Comparison of ENCODE assay signal across 8 cellular contexts in the genomic region with DNA sequence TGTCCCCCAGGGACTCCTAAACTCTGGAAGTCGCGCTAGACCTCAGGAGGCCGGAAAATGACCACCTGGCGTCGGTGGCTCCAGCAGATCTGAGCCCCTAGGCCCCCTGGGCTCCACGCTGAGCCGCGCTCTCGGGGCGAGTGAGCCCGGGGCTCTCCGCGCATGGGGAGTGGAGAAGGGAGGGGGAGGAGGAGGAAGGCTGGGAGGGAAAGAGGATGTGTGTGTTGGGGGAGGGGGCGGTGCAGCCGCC. TPM values are rescaled to one million over a fixed set of nuclear protein-coding genes. Genes with fewer than 3 reads are reported as not detected.
DNase-seq lines count a peak whose midpoint lies in the region; ATAC-seq and TF ChIP-seq lines count a peak whose summit lies in the region.

No MANE protein-coding gene starts in this region.

- peaks cover 4% of the 10 kb centered on the region for H3K4me1 ChIP-seq in RWPE2 (ENCODE audit: insufficient read depth, poor library complexity, severe bottlenecking)
- peaks cover 10 to 83% (median 41%) of the 10 kb centered on the region in 9 donors for H3K4me1 ChIP-seq in heart right ventricle
- peaks cover 33 to 61% (median 42%) of the 10 kb centered on the region in 4 donors for H3K4me1 ChIP-seq in upper lobe of left lung

- H3K4me3 ChIP-seq in RWPE2 (ENCODE audit: severe bottlenecking) (peak overlapping the region; percentile 55), heart right ventricle (peak overlapping the region in 9 of 10 donors; percentile 17 to 62 (median 48)), upper lobe of left lung (peak overlapping the region in 3 of 4 donors; percentile 31 to 46 (median 44))

- H3K27ac ChIP-seq in 22Rv1 = peak overlapping the region; percentile 93
- peak overlapping the region; percentile 50 for H3K27ac ChIP-seq in RWPE2 (ENCODE audit: poor library complexity, severe bottlenecking)
- no peak overlapping the region for H3K27ac ChIP-seq in heart right ventricle
- H3K27ac ChIP-seq in upper lobe of left lung = no peak overlapping the region

- no peak for TF ChIP-seq CTCF in 22Rv1 (IDR thresholded peaks at IDR 0.05)
- no peak for TF ChIP-seq CTCF in RWPE2 (IDR thresholded peaks at IDR 0.05; ENCODE audit: poor library complexity, severe bottlenecking)
- no peak for TF ChIP-seq CTCF in heart right ventricle (IDR thresholded peaks at IDR 0.05)
- no peak for TF ChIP-seq CTCF in upper lobe of left lung (IDR thresholded peaks at IDR 0.05)

- TF ChIP-seq POLR2A in upper lobe of left lung (IDR thresholded peaks at IDR 0.05) = no peak

- DNase-seq in RWPE2 (ENCODE audit: low spot score) (no peak), heart right ventricle (no peak), upper lobe of left lung (no peak), NCI-H524 treated with DMSO at 0.1 percent for 48 hours (lab: John Stamatoyannopoulos, UW) (no peak), cerebellar nuclear complex (lab: John Stamatoyannopoulos, UW) (no peak), SIG-M5 (lab: John Stamatoyannopoulos, UW) (no peak)

- H3K27me3 ChIP-seq in RWPE2 (ENCODE audit: insufficient read depth, poor library complexity, severe bottlenecking) (peaks cover 29% of the 10 kb centered on the region), heart right ventricle (peaks cover 68 to 100% (median 100%) of the 10 kb centered on the region in 7 donors), upper lobe of left lung (peaks cover 5 to 97% (median 72%) of the 10 kb centered on the region in 4 donors)

- no peaks in the 10 kb centered on the region for H3K36me3 ChIP-seq in RWPE2 (ENCODE audit: low read depth)
- peaks cover 0 to 7% (median 0%) of the 10 kb centered on the region in 9 donors for H3K36me3 ChIP-seq in heart right ventricle
- no peaks in the 10 kb centered on the region for H3K36me3 ChIP-seq in upper lobe of left lung

- ATAC-seq in GM19397 (IDR thresholded peaks at IDR 0.05; ENCODE audit: unreplicated experiment) (peak; percentile 4), RWPE2 (ENCODE audit: low read depth) (no peak), heart right ventricle (peak in 1 of 8 donors; percentile 17), upper lobe of left lung (ENCODE audit: low FRiP score in 2 of 2) (no peak)

- H3K9me3 ChIP-seq in RWPE2 (ENCODE audit: severe bottlenecking) (no peaks in the 10 kb centered on the region), heart right ventricle (no peaks in the 10 kb centered on the region), upper lobe of left lung (no peaks in the 10 kb centered on the region)

- 2 to 4% methylated on average over 15 of the region's 15 CpGs for WGBS in heart right ventricle, 2 donors
- WGBS in upper lobe of left lung, 2 donors = 5% methylated on average over 8 of the region's 15 CpGs; no CpG with 5 or more reads in 1 of the 2 donors

- TF ChIP-seq EP300 in upper lobe of left lung (IDR thresholded peaks at IDR 0.05) = no peak

- intact Hi-C loops in heart right ventricle (cut with DNase I) = no loop called here

RNA-seq across cellular contexts. Expression of a gene that starts 0.9 kb away (rescaled TPM):
- under 1 TPM in 1 of 10 donors, not detected in 9; 0.41 TPM for total RNA-seq in heart right ventricle
- polyA plus RNA-seq in heart right ventricle = under 1 TPM in 1 of 2 donors, not detected in 1; 0.10 TPM
- total RNA-seq in upper lobe of left lung = not detected

RNA-seq across cellular contexts. Expression of a gene that starts 18.3 kb away (rescaled TPM):
- under 1 TPM in 1 of 10 donors, not detected in 9; 0.11 TPM for total RNA-seq in heart right ventricle
- polyA plus RNA-seq in heart right ventricle = not detected
- not detected for total RNA-seq in upper lobe of left lung

Comparison
In these comparisons a context has a peak if more than half of its experiments do, and no peak if none do; other contexts are left out.
1. H3K27ac ChIP-seq: peak in 22Rv1 (single experiment) and RWPE2 (single experiment); none in heart right ventricle (0 of 10) and upper lobe of left lung (0 of 4).
2. Peak in every context shown above with its lines, with median percentiles within 50 percentile points of each other: H3K4me3 ChIP-seq.